ENCODE assay signal across 8 cellular contexts in genomic region chr13:113209336-113209879, GRCh38. TPM values are rescaled to one million over a fixed set of nuclear protein-coding genes. Genes with fewer than 3 reads are reported as not detected.
A peak's percentile ranks its signal among the peaks of the same experiment; 100 is the strongest.
DNase-seq lines count a peak whose midpoint lies in the region; ATAC-seq, FAIRE-seq and TF ChIP-seq lines count a peak whose summit lies in the region.

CUL4A (plus strand) TSS chr13:113209613; CDS start chr13:113209628, 15 bp downstream.

- TF ChIP-seq EP300 in A549 (IDR thresholded peaks at IDR 0.05), result no peak

- no CpG with 5 or more reads among the region's 81 CpGs for WGBS in A549 (ENCODE audit: missing lambda C conversion rate)
- under 1% methylated on average over 81 of the region's 81 CpGs for WGBS in liver

- H3K36me3 Mint-ChIP-seq in activated CD4-positive, alpha-beta T cell treated with anti-CD3 and anti-CD28 coated beads, Interleukin-2, amount 10 ng/mL, durations not matched to agents 7 days and 5 days (ENCODE audit: low read depth), result peaks cover 47% of the 10 kb centered on the region

- ATAC-seq in A549 (peak; percentile 73 to 74), GM18505 (IDR thresholded peaks at IDR 0.05; ENCODE audit: unreplicated experiment) (peak; percentile 42), HG02970 (IDR thresholded peaks at IDR 0.05; ENCODE audit: low FRiP score, unreplicated experiment) (peak; percentile 45)

- H3K36me3 ChIP-seq in liver (ENCODE audit: control insufficient read depth in 4 of 4, insufficient read depth in 3 of 4, low read depth in 1 of 4, low read length in 3 of 4), result peaks cover 0 to 2% (median under 1%) of the 10 kb centered on the region in 4 donors

- peak within 1 kb of the TSS; percentile 83 for H3K4me3 Mint-ChIP-seq in activated CD4-positive, alpha-beta T cell treated with anti-CD3 and anti-CD28 coated beads, Interleukin-2, amount 10 ng/mL, durations not matched to agents 7 days and 5 days

- no peak for TF ChIP-seq CTCF in A549 (IDR thresholded peaks at IDR 0.05)
- TF ChIP-seq CTCF in liver (IDR thresholded peaks at IDR 0.05; ENCODE audit: low read depth, low read length, missing input control), result no peak

- DNase-seq in A549 (ENCODE audit: low read depth in 1 of 2, low spot score in 1 of 2) (peak; percentile 38 to 76), NCI-H2171 treated with DMSO at 0.1 percent for 48 hours (lab: John Stamatoyannopoulos, UW) (peak; percentile 74), dermis blood vessel endothelial cell (peak; percentile 72)
- peak; percentile 73 for DNase-seq in activated CD4-positive, alpha-beta T cell treated with anti-CD3 and anti-CD28 coated beads, Interleukin-2, amount 10 ng/mL, durations not matched to agents 7 days and 5 days
- DNase-seq in stimulated activated CD4-positive, alpha-beta T cell treated with anti-CD3 and anti-CD28 coated beads, Interleukin-4, amount 100 ng/mL, for 4 hours, result peak; percentile 68 to 82

- H3K4me1 Mint-ChIP-seq in activated CD4-positive, alpha-beta T cell treated with anti-CD3 and anti-CD28 coated beads, Interleukin-2, amount 10 ng/mL, durations not matched to agents 7 days and 5 days, result peaks cover 69% of the 10 kb centered on the region

- H3K4me1 ChIP-seq in A549, result peaks cover 38% of the 10 kb centered on the region
- H3K4me1 ChIP-seq in liver (ENCODE audit: control insufficient read depth in 4 of 4, insufficient read depth in 4 of 4, low read length in 3 of 4), result peaks cover 5 to 43% (median 30%) of the 10 kb centered on the region in 4 donors

- POLR2A ChIA-PET in A549 (lab: Yijun Ruan, JAX), result interaction anchor here (1.0 to 2.8 kb wide), 8 partner anchors 10 to 239 kb away, joined by 3 to 18 read pairs (median 4); partner anchors contain the start of genes GRTP1 and LAMP1
- POLR2A ChIA-PET in activated CD4-positive, alpha-beta T cell treated with anti-CD3 and anti-CD28 coated beads, Interleukin-2, amount 10 ng/mL, durations not matched to agents 7 days and 5 days (lab: Charles Lee), result interaction anchor here (1.2 kb wide), 2 partner anchors 12 to 21 kb away, joined by 4 read pairs; no protein-coding TSS in a partner anchor

- no peak for TF ChIP-seq RAD21 in A549 (conservative IDR thresholded peaks at IDR 0.05 in 1 of 2, IDR thresholded peaks at IDR 0.05 in 1 of 2)
- no peak for TF ChIP-seq RAD21 in liver (IDR thresholded peaks at IDR 0.05)

- H3K4me2 ChIP-seq in A549, result peak within 1 kb of the TSS; percentile 97

- peak within 1 kb of the TSS; percentile 88 for H3K27ac Mint-ChIP-seq in activated CD4-positive, alpha-beta T cell treated with anti-CD3 and anti-CD28 coated beads, Interleukin-2, amount 10 ng/mL, durations not matched to agents 7 days and 5 days

- H3K4me3 ChIP-seq in A549 (peak within 1 kb of the TSS; percentile 99), liver (ENCODE audit: low read depth in 1 of 3, low read length in 3 of 3) (peak within 1 kb of the TSS; percentile 95 to 99 (median 97))

- H3K27me3 Mint-ChIP-seq in activated CD4-positive, alpha-beta T cell treated with anti-CD3 and anti-CD28 coated beads, Interleukin-2, amount 10 ng/mL, durations not matched to agents 7 days and 5 days, result no peaks in the 10 kb centered on the region

- peak; percentile 42 for TF ChIP-seq POLR2A in A549 (IDR thresholded peaks at IDR 0.05; ENCODE audit: low read length)
- TF ChIP-seq POLR2A in GM18505 (IDR thresholded peaks at IDR 0.05; ENCODE audit: borderline replicate concordance, extremely low read depth, insufficient read depth, insufficient read length), result peak; percentile 52

- H3K27ac ChIP-seq in A549 (peak within 1 kb of the TSS; percentile 100), liver (ENCODE audit: low read depth in 1 of 2, low read length in 2 of 2) (peak within 1 kb of the TSS; percentile 99 to 100)

- no peak for FAIRE-seq in A549 (lab: Jason Lieb, UNC)

- CTCF ChIA-PET in A549 (lab: Yijun Ruan, JAX), result interaction anchor here (1.6 kb wide), 1 partner anchor 53 kb away, joined by 4 read pairs; no protein-coding TSS in a partner anchor
- CTCF ChIA-PET in activated CD4-positive, alpha-beta T cell treated with anti-CD3 and anti-CD28 coated beads, Interleukin-2, amount 10 ng/mL, durations not matched to agents 7 days and 5 days (lab: Charles Lee), result interaction anchor here (1.3 to 1.6 kb wide), 3 partner anchors 12 to 26 kb away, joined by 3 to 4 read pairs (median 4); no protein-coding TSS in a partner anchor

- H3K9me3 ChIP-seq in A549 (no peaks in the 10 kb centered on the region), liver (ENCODE audit: control insufficient read depth in 4 of 4, low read length in 3 of 4) (no peaks in the 10 kb centered on the region)

- H3K9me3 Mint-ChIP-seq in activated CD4-positive, alpha-beta T cell treated with anti-CD3 and anti-CD28 coated beads, Interleukin-2, amount 10 ng/mL, durations not matched to agents 7 days and 5 days, result no peaks in the 10 kb centered on the region

- no peaks in the 10 kb centered on the region for H3K27me3 ChIP-seq in liver (ENCODE audit: control insufficient read depth in 4 of 4, insufficient read depth in 4 of 4, low read length in 3 of 4)

- H3K9ac ChIP-seq in liver (ENCODE audit: low read depth in 1 of 2, low read length in 2 of 2), result peak within 1 kb of the TSS; percentile 86 to 95

TF ChIP-seq in A549, 52 proteins besides CTCF, POLR2A, EP300 and RAD21:
- no peak for TF ChIP-seq HES2 (IDR thresholded peaks at IDR 0.05)
- TF ChIP-seq BCL3 (IDR thresholded peaks at IDR 0.05), result 0 out of 3 replicates have a peak, but pooled peaks have one; percentile 28
- 0 out of 2 replicates have a peak, but pooled peaks have one; percentile 9 for TF ChIP-seq PHF8 (IDR thresholded peaks at IDR 0.05; ENCODE audit: borderline replicate concordance, low read depth)
- TF ChIP-seq ZFP36 (IDR thresholded peaks at IDR 0.05; ENCODE audit: borderline replicate concordance, partially characterized antibody), result no peak

TF ChIP-seq in liver, 16 proteins besides CTCF, POLR2A, EP300 and RAD21:
- no peak for TF ChIP-seq HNF4A (conservative IDR thresholded peaks at IDR 0.05)
- no peak for TF ChIP-seq ATF3 (IDR thresholded peaks at IDR 0.05)
- no peak for TF ChIP-seq MAX (IDR thresholded peaks at IDR 0.05)

RNA-seq across cellular contexts. Expression of gene CUL4A, which starts in this region (rescaled TPM):
- polyA plus RNA-seq in A549 (2011; rRNA removed), result 53.2 and 55.4 TPM in 2 replicates
- 32.5 and 37.9 TPM in 2 replicates for polyA plus RNA-seq in A549 (2012; cell fraction: cytosol; rRNA removed)
- polyA plus RNA-seq in A549 (2012; cell fraction: nucleus; rRNA removed), result 52.7 and 61.2 TPM in 2 replicates
- polyA plus RNA-seq in A549 (2017; fragmentation: RNase III; extraction: RNeasy Plus Mini Kit Qiagen cat#74134 plus additional on column Dnase treatment), result 46.9 to 57.0 TPM (median 49.6 TPM) in 3 replicates
- polyA minus RNA-seq in A549 (2011; rRNA and poly(A)+ RNA removed), result 38.9 and 39.1 TPM in 2 replicates
- total RNA-seq in activated CD4-positive, alpha-beta T cell treated with anti-CD3 and anti-CD28 coated beads, Interleukin-2, amount 10 ng/mL, durations not matched to agents 7 days and 5 days, result 10 to 100 TPM; 81.2 to 84.6 TPM
- 148 and 193 TPM in 2 replicates for total RNA-seq in dermis blood vessel endothelial cell
- total RNA-seq in liver, result 10 to 100 TPM; 64.1 to 89.4 TPM
- 10 to 100 TPM; 19.9 to 27.7 TPM for polyA plus RNA-seq in liver

Comparison
In these comparisons a context has a peak if more than half of its experiments do, and no peak if none do; other contexts are left out.
1. Peak in every context shown above with its lines: DNase-seq, ATAC-seq, H3K4me3 ChIP-seq and H3K27ac ChIP-seq.